3 cellular contexts compared by ENCODE assay signal in genomic region chr12:76732188-76732587, GRCh38. TPM values are rescaled to one million over a fixed set of nuclear protein-coding genes. Genes with fewer than 3 reads are reported as not detected.
DNase-seq lines count a peak whose midpoint lies in the region; ATAC-seq, FAIRE-seq and TF ChIP-seq lines count a peak whose summit lies in the region.
"Not testable (repeated sequence)": the region's sequence is repeated elsewhere in the genome, so short reads cannot be mapped to it uniquely, and the experiment has no call there.

No MANE protein-coding gene starts in this region.

- not testable (repeated sequence) for H4K20me1 ChIP-seq in K562 (replicated peaks; ENCODE audit: control insufficient read depth, insufficient read depth, low read length)

- not testable (repeated sequence) for H3K9ac ChIP-seq in K562 (ENCODE audit: insufficient read depth in 1 of 2, low read depth in 2 of 2, low read length in 2 of 2)

- not testable (repeated sequence) for H3K4me1 ChIP-seq in HEK293 (ENCODE audit: control insufficient read depth, insufficient read depth, low read length); K562 (replicated peaks in 1 of 2; ENCODE audit: control insufficient read depth in 2 of 2, insufficient read depth in 2 of 2, low read length in 2 of 2)

- not testable (repeated sequence) for H3K27me3 ChIP-seq in K562 (ENCODE audit: control insufficient read depth in 2 of 2, insufficient read depth in 2 of 2, low read length in 2 of 2)

- not testable (repeated sequence) for BruUV-seq in K562 (replicated peaks; lab: Mats Ljungman, UMichigan)

- 27% methylated on average over 3 of the region's 3 CpGs for WGBS in K562 (ENCODE audit: insufficient coverage, low coverage, missing lambda C conversion rate)

- not testable (repeated sequence) for H3K79me2 ChIP-seq in K562 (ENCODE audit: control insufficient read depth, insufficient read depth, low read length)

- intact Hi-C loops in K562 (cut with micrococcal nuclease) = not testable (repeated sequence)

- H3K27ac ChIP-seq in HEK293 (ENCODE audit: extremely low read depth, low read depth, low read length); K562 (ENCODE audit: extremely low read depth, low read depth, low read length): not testable (repeated sequence)

- not testable (repeated sequence) for H3K4me2 ChIP-seq in K562 (ENCODE audit: insufficient read depth, low read length)

- TF ChIP-seq EP300 in K562 (IDR thresholded peaks at IDR 0.05; ENCODE audit: low read length) = not testable (repeated sequence)

- not testable (repeated sequence) for H3K36me3 ChIP-seq in HEK293 (ENCODE audit: control insufficient read depth in 2 of 2, insufficient read depth in 1 of 2, low read length in 2 of 2); K562 (ENCODE audit: control insufficient read depth, insufficient read depth, low read length)

- H2AFZ ChIP-seq in K562 (ENCODE audit: low read depth, low read length) = not testable (repeated sequence)

- H3K9me3 ChIP-seq in HEK293 (ENCODE audit: control insufficient read depth, insufficient read depth, low read depth, low read length); K562 (replicated peaks; ENCODE audit: control insufficient read depth, insufficient read depth, low read depth, low read length): not testable (repeated sequence)

- not testable (repeated sequence) for DNase-seq in K562 (ENCODE audit: extremely low read depth in 1 of 4, low spot score in 3 of 4)

- TF ChIP-seq POLR2A in K562 (conservative IDR thresholded peaks at IDR 0.05) = not testable (repeated sequence)

- not testable (repeated sequence) for FAIRE-seq in K562 (lab: Jason Lieb, UNC)

- H3K9me1 ChIP-seq in K562 (ENCODE audit: control insufficient read depth, insufficient read depth, low read length) = not testable (repeated sequence)

- TF ChIP-seq RAD21 in K562 (CRISPR knock-in tag; conservative IDR thresholded peaks at IDR 0.05 in 1 of 2, IDR thresholded peaks at IDR 0.05 in 1 of 2) = not testable (repeated sequence)

- in situ Hi-C loops in K562 (cut with MboI) = not testable (repeated sequence)

- CTCF ChIA-PET in HEK293 (lab: Yijun Ruan, JAX); K562 (lab: Yijun Ruan, JAX; ENCODE audit: low intra/inter-chr PET ratio): not testable (repeated sequence)

- H3K4me3 ChIP-seq in HEK293 (ENCODE audit: low read depth, low read length); K562: not testable (repeated sequence)

- POLR2A ChIA-PET in HEK293 (lab: Yijun Ruan, JAX); K562 (lab: Yijun Ruan, JAX): not testable (repeated sequence)

- TF ChIP-seq CTCF in HEK293 (tag by site-specific recombination; IDR thresholded peaks at IDR 0.05); K562 (IDR thresholded peaks at IDR 0.05 in 2 of 3, conservative IDR thresholded peaks at IDR 0.05 in 1 of 3; ENCODE audit: insufficient read depth in 2 of 3, low read depth in 1 of 3, low read length in 3 of 3): not testable (repeated sequence)

- ATAC-seq in SK-N-SH treated with all-trans-retinoic acid at 6 μM for 48 hours, K562: not testable (repeated sequence)

TF ChIP-seq in HEK293, 187 proteins besides CTCF, POLR2A, EP300 and RAD21:
- TF ChIP-seq ZNF580 (tag by site-specific recombination; IDR thresholded peaks at IDR 0.05) (0 out of 2 replicates have a peak, but pooled peaks have one; percentile 57), ZNF146 (tag by site-specific recombination; IDR thresholded peaks at IDR 0.05) (peak; percentile 80)

TF ChIP-seq in SK-N-SH treated with all-trans-retinoic acid at 6 μM for 48 hours, 23 proteins besides CTCF, POLR2A, EP300 and RAD21:
- peak; percentile 95 for TF ChIP-seq ZNF8 (CRISPR knock-in tag; IDR thresholded peaks at IDR 0.05)

TF ChIP-seq in K562, 482 proteins besides CTCF, POLR2A, EP300 and RAD21:
- TF ChIP-seq ZNF146 (CRISPR knock-in tag; IDR thresholded peaks at IDR 0.05; ENCODE audit: unreplicated experiment) = peak; percentile 48
TF ChIP-seq in K562: peak in this region for 1; not testable (repeated sequence) for 481.

RNA-seq across cellular contexts. Expression of gene ZDHHC17, which starts 31.7 kb away (rescaled TPM):
- total RNA-seq in K562 (2011; cell fraction: chromatin; rRNA removed; ENCODE audit: low replicate concordance) = 214 and 221 TPM in 2 replicates
- total RNA-seq in K562 (2011; cell fraction: nucleolus; rRNA removed) = 85.4 and 123 TPM in 2 replicates
- 120 and 131 TPM in 2 replicates for total RNA-seq in K562 (2011; cell fraction: nucleoplasm; rRNA removed)
- 20.7 and 36.6 TPM in 2 replicates for total RNA-seq in K562 (2014; rRNA removed)
- 40.0 and 45.5 TPM in 2 replicates for total RNA-seq in K562 (2014; rRNA removed; fragmentation: Illumina TruSeq; extraction: Trizol)
- 36.5 and 40.2 TPM in 2 replicates for total RNA-seq in K562 (2015; rRNA removed; fragmentation: Illumina TruSeq; extraction: Trizol)
- total RNA-seq in K562 (2021) = 23.8 and 27.5 TPM in 2 replicates
- 52.8 and 66.0 TPM in 2 replicates for polyA plus RNA-seq in K562 (2011; rRNA removed)
- 12.7 and 24.5 TPM in 2 replicates for polyA plus RNA-seq in K562 (2011; cell fraction: cytosol; rRNA removed)
- polyA plus RNA-seq in K562 (2011; cell fraction: nucleus; rRNA removed) = 148 and 154 TPM in 2 replicates
- polyA plus RNA-seq in K562 (2012) = 14.1 and 18.5 TPM in 2 replicates
- 20.2 and 25.1 TPM in 2 replicates for polyA plus RNA-seq in K562 (2014; fragmentation: Illumina TruSeq; extraction: Trizol)
- 10 to 100 TPM in 1 of 2 experiments, 1 to 10 TPM in 1; 6.7 to 12.4 TPM for polyA plus RNA-seq in K562 (2014; fragmentation: Nextera tagmentation; extraction: Ambion mirVana)
- 26.2 and 31.9 TPM in 2 replicates for polyA plus RNA-seq in K562 (2014; rRNA removed)
- 239 and 255 TPM in 2 replicates for polyA minus RNA-seq in K562 (2011; rRNA and poly(A)+ RNA removed)
- 33.1 and 42.5 TPM in 2 replicates for polyA minus RNA-seq in K562 (2011; cell fraction: cytosol; rRNA and poly(A)+ RNA removed)
- polyA minus RNA-seq in K562 (2011; cell fraction: nucleus; rRNA and poly(A)+ RNA removed) = 127 and 168 TPM in 2 replicates
